In genomic region chr14:77707724-77708408, GRCh38 we compare ENCODE assay signal across 8 cellular contexts. TPM values are rescaled to one million over a fixed set of nuclear protein-coding genes. Genes with fewer than 3 reads are reported as not detected.
A peak's percentile ranks its signal among the peaks of the same experiment; 100 is the strongest.
DNase-seq lines count a peak whose midpoint lies in the region; ATAC-seq and TF ChIP-seq lines count a peak whose summit lies in the region.

Gene ALKBH1, minus strand, starts transcription at chr14:77708023. Its CDS starts 19 bp downstream, at chr14:77708004.
Gene SLIRP, plus strand, starts transcription at chr14:77708103. Its CDS starts 9 bp downstream, at chr14:77708112.

- peak; percentile 98 for ATAC-seq in GM21619 (IDR thresholded peaks at IDR 0.05; ENCODE audit: unreplicated experiment)
- ATAC-seq in esophagus mucosa, result peak; percentile 95

- TF ChIP-seq RAD21 in Ishikawa (IDR thresholded peaks at IDR 0.05; ENCODE audit: low read depth), result no peak

- no peaks in the 10 kb centered on the region for H3K9me3 ChIP-seq in muscle layer of colon (ENCODE audit: low read length)

- H3K27me3 ChIP-seq in muscle layer of colon (ENCODE audit: control insufficient read depth in 1 of 2, insufficient read depth in 2 of 2, low read length in 2 of 2), result no peaks in the 10 kb centered on the region

- peak within 1 kb of the TSS; percentile 93 to 94 for H3K4me3 ChIP-seq in muscle layer of colon (ENCODE audit: low read depth in 1 of 2, low read length in 2 of 2)

- peak; percentile 89 for DNase-seq in DMS53 (lab: John Stamatoyannopoulos, UW)
- DNase-seq in OCI-M2 (lab: John Stamatoyannopoulos, UW; ENCODE audit: unreplicated experiment), result peak; percentile 47
- DNase-seq in activated T-cell treated with anti-CD3 and anti-CD28 coated beads, Interleukin-2, amount 50 U/mL, for 1 hour, result peak; percentile 82
- DNase-seq in stimulated activated CD8-positive, alpha-beta memory T cell treated with anti-CD3 and anti-CD28 coated beads, Interleukin-7, amount 100 ng/mL, for 24 hours (ENCODE audit: low read depth), result peak; percentile 74

- peaks cover 24% of the 10 kb centered on the region for H3K36me3 ChIP-seq in muscle layer of colon (ENCODE audit: insufficient read depth, low read length)

- H3K9ac ChIP-seq in muscle layer of colon (ENCODE audit: low read length), result peak within 1 kb of the TSS; percentile 75

- H3K27ac ChIP-seq in muscle layer of colon (ENCODE audit: low read depth, low read length), result peak within 1 kb of the TSS; percentile 76

- TF ChIP-seq EP300 in Ishikawa (IDR thresholded peaks at IDR 0.05; ENCODE audit: borderline replicate concordance), result peak; percentile 46; the same call in 1 of the 2 replicates

- H3K4me1 ChIP-seq in muscle layer of colon (ENCODE audit: insufficient read depth, low read length), result peaks cover 26% of the 10 kb centered on the region

TF ChIP-seq in Ishikawa, 13 proteins besides CTCF, POLR2A, EP300 and RAD21:
- peak; percentile 96 for TF ChIP-seq YY1 (IDR thresholded peaks at IDR 0.05; ENCODE audit: low read depth)
- TF ChIP-seq EGR1 (IDR thresholded peaks at IDR 0.05), result peak; percentile 80
- no peak for TF ChIP-seq ZBTB7A (IDR thresholded peaks at IDR 0.05; ENCODE audit: low read depth)
- no peak for TF ChIP-seq CEBPB (IDR thresholded peaks at IDR 0.05)
- 0 out of 2 replicates have a peak, but pooled peaks have one; percentile 23 for TF ChIP-seq FOXM1 (IDR thresholded peaks at IDR 0.05; ENCODE audit: borderline replicate concordance, low read depth)
- peak; percentile 87 for TF ChIP-seq MAX (IDR thresholded peaks at IDR 0.05)
- no peak for TF ChIP-seq CREB1 (IDR thresholded peaks at IDR 0.05; ENCODE audit: low read depth)
- peak; percentile 23; the same call in 1 of the 2 replicates for TF ChIP-seq TEAD4 (IDR thresholded peaks at IDR 0.05)
- TF ChIP-seq USF1 (IDR thresholded peaks at IDR 0.05), result peak; percentile 46; the same call in 1 of the 2 replicates
- TF ChIP-seq TAF1 (IDR thresholded peaks at IDR 0.05; ENCODE audit: low read depth), result peak; percentile 98
- peak; percentile 82 for TF ChIP-seq TCF12 (IDR thresholded peaks at IDR 0.05; ENCODE audit: low read depth)
- peak; percentile 27; the same call in 1 of the 2 replicates for TF ChIP-seq NFIC (IDR thresholded peaks at IDR 0.05)
- TF ChIP-seq REST (IDR thresholded peaks at IDR 0.05; ENCODE audit: low read depth), result no peak

RNA-seq across cellular contexts. Expression of gene ALKBH1, which starts in this region (rescaled TPM):
- total RNA-seq in esophagus mucosa, result 7.5 TPM

RNA-seq across cellular contexts. Expression of gene SLIRP, which starts in this region (rescaled TPM):
- total RNA-seq in esophagus mucosa, result 113 TPM

Comparison
In these comparisons a context has a peak if more than half of its experiments do, and no peak if none do; other contexts are left out.
1. Peak in every context shown above with its lines: DNase-seq, ATAC-seq, H3K4me3 ChIP-seq and H3K27ac ChIP-seq.